Comparison of ENCODE assay signal across 1 cellular context in genomic region chr6:31952140-31952805, GRCh38.
A peak's percentile ranks its signal among the peaks of the same experiment; 100 is the strongest.
TF ChIP-seq lines count a peak whose summit lies in the region.

No MANE protein-coding gene starts in this region.

TF ChIP-seq in HepG2, 621 proteins besides CTCF, POLR2A, EP300 and RAD21 (continues in another document):
- TF ChIP-seq PCBP2 (optimal IDR thresholded peaks at IDR 0.05; ENCODE audit: low read depth, low read length, poor library complexity, severe bottlenecking), result no peak
- TF ChIP-seq KDM6A (CRISPR knock-in tag; IDR thresholded peaks at IDR 0.05; ENCODE audit: low read depth), result no peak
- TF ChIP-seq ZNF414 (CRISPR knock-in tag; IDR thresholded peaks at IDR 0.05), result no peak; the same call in 1 of the 2 replicates
- TF ChIP-seq, protein P1, sequence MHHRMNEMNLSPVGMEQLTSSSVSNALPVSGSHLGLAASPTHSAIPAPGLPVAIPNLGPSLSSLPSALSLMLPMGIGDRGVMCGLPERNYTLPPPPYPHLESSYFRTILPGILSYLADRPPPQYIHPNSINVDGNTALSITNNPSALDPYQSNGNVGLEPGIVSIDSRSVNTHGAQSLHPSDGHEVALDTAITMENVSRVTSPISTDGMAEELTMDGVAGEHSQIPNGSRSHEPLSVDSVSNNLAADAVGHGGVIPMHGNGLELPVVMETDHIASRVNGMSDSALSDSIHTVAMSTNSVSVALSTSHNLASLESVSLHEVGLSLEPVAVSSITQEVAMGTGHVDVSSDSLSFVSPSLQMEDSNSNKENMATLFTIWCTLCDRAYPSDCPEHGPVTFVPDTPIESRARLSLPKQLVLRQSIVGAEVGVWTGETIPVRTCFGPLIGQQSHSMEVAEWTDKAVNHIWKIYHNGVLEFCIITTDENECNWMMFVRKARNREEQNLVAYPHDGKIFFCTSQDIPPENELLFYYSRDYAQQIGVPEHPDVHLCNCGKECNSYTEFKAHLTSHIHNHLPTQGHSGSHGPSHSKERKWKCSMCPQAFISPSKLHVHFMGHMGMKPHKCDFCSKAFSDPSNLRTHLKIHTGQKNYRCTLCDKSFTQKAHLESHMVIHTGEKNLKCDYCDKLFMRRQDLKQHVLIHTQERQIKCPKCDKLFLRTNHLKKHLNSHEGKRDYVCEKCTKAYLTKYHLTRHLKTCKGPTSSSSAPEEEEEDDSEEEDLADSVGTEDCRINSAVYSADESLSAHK (CRISPR knock-in tag; IDR thresholded peaks at IDR 0.05; ENCODE audit: borderline replicate concordance), result no peak
- 0 out of 2 replicates have a peak, but pooled peaks have one; percentile 33 for TF ChIP-seq ZBTB20 (CRISPR knock-in tag; IDR thresholded peaks at IDR 0.05; ENCODE audit: borderline replicate concordance, low read depth)
- no peak; the same call in 1 of the 2 replicates for TF ChIP-seq MYC (CRISPR knock-in tag; IDR thresholded peaks at IDR 0.05; ENCODE audit: borderline replicate concordance)
- TF ChIP-seq, protein P2, sequence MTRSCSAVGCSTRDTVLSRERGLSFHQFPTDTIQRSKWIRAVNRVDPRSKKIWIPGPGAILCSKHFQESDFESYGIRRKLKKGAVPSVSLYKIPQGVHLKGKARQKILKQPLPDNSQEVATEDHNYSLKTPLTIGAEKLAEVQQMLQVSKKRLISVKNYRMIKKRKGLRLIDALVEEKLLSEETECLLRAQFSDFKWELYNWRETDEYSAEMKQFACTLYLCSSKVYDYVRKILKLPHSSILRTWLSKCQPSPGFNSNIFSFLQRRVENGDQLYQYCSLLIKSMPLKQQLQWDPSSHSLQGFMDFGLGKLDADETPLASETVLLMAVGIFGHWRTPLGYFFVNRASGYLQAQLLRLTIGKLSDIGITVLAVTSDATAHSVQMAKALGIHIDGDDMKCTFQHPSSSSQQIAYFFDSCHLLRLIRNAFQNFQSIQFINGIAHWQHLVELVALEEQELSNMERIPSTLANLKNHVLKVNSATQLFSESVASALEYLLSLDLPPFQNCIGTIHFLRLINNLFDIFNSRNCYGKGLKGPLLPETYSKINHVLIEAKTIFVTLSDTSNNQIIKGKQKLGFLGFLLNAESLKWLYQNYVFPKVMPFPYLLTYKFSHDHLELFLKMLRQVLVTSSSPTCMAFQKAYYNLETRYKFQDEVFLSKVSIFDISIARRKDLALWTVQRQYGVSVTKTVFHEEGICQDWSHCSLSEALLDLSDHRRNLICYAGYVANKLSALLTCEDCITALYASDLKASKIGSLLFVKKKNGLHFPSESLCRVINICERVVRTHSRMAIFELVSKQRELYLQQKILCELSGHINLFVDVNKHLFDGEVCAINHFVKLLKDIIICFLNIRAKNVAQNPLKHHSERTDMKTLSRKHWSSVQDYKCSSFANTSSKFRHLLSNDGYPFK (CRISPR knock-in tag; IDR thresholded peaks at IDR 0.05; ENCODE audit: borderline replicate concordance), result no peak
- TF ChIP-seq MLX (CRISPR knock-in tag; IDR thresholded peaks at IDR 0.05), result no peak
- TF ChIP-seq, protein P3, sequence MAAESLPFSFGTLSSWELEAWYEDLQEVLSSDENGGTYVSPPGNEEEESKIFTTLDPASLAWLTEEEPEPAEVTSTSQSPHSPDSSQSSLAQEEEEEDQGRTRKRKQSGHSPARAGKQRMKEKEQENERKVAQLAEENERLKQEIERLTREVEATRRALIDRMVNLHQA (CRISPR knock-in tag; IDR thresholded peaks at IDR 0.05), result no peak
- no peak for TF ChIP-seq KMT2A (CRISPR knock-in tag; IDR thresholded peaks at IDR 0.05)
- no peak for TF ChIP-seq SRSF4 (IDR thresholded peaks at IDR 0.05; ENCODE audit: low read depth, low read length, poor library complexity, severe bottlenecking)
- no peak for TF ChIP-seq ATM (IDR thresholded peaks at IDR 0.05; ENCODE audit: borderline replicate concordance)
- TF ChIP-seq, protein P4, sequence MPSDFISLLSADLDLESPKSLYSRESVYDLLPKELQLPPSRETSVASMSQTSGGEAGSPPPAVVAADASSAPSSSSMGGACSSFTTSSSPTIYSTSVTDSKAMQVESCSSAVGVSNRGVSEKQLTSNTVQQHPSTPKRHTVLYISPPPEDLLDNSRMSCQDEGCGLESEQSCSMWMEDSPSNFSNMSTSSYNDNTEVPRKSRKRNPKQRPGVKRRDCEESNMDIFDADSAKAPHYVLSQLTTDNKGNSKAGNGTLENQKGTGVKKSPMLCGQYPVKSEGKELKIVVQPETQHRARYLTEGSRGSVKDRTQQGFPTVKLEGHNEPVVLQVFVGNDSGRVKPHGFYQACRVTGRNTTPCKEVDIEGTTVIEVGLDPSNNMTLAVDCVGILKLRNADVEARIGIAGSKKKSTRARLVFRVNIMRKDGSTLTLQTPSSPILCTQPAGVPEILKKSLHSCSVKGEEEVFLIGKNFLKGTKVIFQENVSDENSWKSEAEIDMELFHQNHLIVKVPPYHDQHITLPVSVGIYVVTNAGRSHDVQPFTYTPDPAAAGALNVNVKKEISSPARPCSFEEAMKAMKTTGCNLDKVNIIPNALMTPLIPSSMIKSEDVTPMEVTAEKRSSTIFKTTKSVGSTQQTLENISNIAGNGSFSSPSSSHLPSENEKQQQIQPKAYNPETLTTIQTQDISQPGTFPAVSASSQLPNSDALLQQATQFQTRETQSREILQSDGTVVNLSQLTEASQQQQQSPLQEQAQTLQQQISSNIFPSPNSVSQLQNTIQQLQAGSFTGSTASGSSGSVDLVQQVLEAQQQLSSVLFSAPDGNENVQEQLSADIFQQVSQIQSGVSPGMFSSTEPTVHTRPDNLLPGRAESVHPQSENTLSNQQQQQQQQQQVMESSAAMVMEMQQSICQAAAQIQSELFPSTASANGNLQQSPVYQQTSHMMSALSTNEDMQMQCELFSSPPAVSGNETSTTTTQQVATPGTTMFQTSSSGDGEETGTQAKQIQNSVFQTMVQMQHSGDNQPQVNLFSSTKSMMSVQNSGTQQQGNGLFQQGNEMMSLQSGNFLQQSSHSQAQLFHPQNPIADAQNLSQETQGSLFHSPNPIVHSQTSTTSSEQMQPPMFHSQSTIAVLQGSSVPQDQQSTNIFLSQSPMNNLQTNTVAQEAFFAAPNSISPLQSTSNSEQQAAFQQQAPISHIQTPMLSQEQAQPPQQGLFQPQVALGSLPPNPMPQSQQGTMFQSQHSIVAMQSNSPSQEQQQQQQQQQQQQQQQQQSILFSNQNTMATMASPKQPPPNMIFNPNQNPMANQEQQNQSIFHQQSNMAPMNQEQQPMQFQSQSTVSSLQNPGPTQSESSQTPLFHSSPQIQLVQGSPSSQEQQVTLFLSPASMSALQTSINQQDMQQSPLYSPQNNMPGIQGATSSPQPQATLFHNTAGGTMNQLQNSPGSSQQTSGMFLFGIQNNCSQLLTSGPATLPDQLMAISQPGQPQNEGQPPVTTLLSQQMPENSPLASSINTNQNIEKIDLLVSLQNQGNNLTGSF (CRISPR knock-in tag; IDR thresholded peaks at IDR 0.05), result no peak
- no peak for TF ChIP-seq SP5 (CRISPR knock-in tag; IDR thresholded peaks at IDR 0.05; ENCODE audit: borderline replicate concordance, low read depth)
- no peak for TF ChIP-seq ZKSCAN8 (CRISPR knock-in tag; IDR thresholded peaks at IDR 0.05; ENCODE audit: borderline replicate concordance)
- no peak for TF ChIP-seq ZUFSP (CRISPR knock-in tag; IDR thresholded peaks at IDR 0.05; ENCODE audit: borderline replicate concordance)
- no peak for TF ChIP-seq ZNF260 (CRISPR knock-in tag; IDR thresholded peaks at IDR 0.05; ENCODE audit: borderline replicate concordance, low read depth)
- TF ChIP-seq JUN (CRISPR knock-in tag; IDR thresholded peaks at IDR 0.05), result no peak
- no peak for TF ChIP-seq ZNF224 (CRISPR knock-in tag; IDR thresholded peaks at IDR 0.05)
- no peak for TF ChIP-seq PRPF4 (IDR thresholded peaks at IDR 0.05; ENCODE audit: low read depth, low read length, poor library complexity, severe bottlenecking)
- TF ChIP-seq ARHGAP35 (CRISPR knock-in tag; IDR thresholded peaks at IDR 0.05; ENCODE audit: borderline replicate concordance), result no peak
- no peak for TF ChIP-seq TERF1 (CRISPR knock-in tag; IDR thresholded peaks at IDR 0.05)
- no peak for TF ChIP-seq NFIB (CRISPR knock-in tag; IDR thresholded peaks at IDR 0.05; ENCODE audit: borderline replicate concordance)
- no peak for TF ChIP-seq ZNF34 (CRISPR knock-in tag; IDR thresholded peaks at IDR 0.05; ENCODE audit: borderline replicate concordance)
- peak; percentile 55; the same call in 1 of the 2 replicates for TF ChIP-seq SMYD3 (CRISPR knock-in tag; IDR thresholded peaks at IDR 0.05)
- TF ChIP-seq KLF12 (CRISPR knock-in tag; IDR thresholded peaks at IDR 0.05; ENCODE audit: borderline replicate concordance), result no peak
- TF ChIP-seq ZNF20 (CRISPR knock-in tag; IDR thresholded peaks at IDR 0.05), result no peak
- TF ChIP-seq, protein P5, sequence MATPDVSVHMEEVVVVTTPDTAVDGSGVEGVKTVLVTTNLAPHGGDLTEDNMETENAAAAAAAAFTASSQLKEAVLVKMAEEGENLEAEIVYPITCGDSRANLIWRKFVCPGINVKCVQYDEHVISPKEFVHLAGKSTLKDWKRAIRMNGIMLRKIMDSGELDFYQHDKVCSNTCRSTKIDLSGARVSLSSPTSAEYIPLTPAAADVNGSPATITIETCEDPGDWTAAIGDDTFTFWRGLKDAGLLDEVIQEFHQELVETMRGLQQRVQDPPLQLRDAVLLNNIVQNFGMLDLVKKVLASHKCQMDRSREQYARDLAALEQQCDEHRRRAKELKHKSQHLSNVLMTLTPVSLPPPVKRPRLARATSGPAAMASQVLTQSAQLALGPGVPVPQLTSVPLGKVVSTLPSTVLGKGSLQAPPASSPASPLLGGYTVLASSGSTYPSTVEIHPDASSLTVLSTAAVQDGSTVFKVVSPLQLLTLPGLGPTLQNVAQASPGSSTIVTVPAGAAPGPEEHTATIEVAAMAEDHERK (CRISPR knock-in tag; IDR thresholded peaks at IDR 0.05; ENCODE audit: low read depth), result no peak
- TF ChIP-seq MBNL3 (CRISPR knock-in tag; conservative IDR thresholded peaks at IDR 0.05), result no peak
- peak; percentile 42; the same call in 1 of the 2 replicates for TF ChIP-seq ARID4A (CRISPR knock-in tag; IDR thresholded peaks at IDR 0.05; ENCODE audit: borderline replicate concordance)
- no peak; the same call in 1 of the 2 replicates for TF ChIP-seq SALL2 (CRISPR knock-in tag; IDR thresholded peaks at IDR 0.05)
- no peak for TF ChIP-seq FOSL1 (CRISPR knock-in tag; IDR thresholded peaks at IDR 0.05; ENCODE audit: borderline replicate concordance)
- no peak for TF ChIP-seq NR3C1 (CRISPR knock-in tag; IDR thresholded peaks at IDR 0.05)
